Comparison of ENCODE assay signal across 26 cellular contexts in the genomic region with DNA sequence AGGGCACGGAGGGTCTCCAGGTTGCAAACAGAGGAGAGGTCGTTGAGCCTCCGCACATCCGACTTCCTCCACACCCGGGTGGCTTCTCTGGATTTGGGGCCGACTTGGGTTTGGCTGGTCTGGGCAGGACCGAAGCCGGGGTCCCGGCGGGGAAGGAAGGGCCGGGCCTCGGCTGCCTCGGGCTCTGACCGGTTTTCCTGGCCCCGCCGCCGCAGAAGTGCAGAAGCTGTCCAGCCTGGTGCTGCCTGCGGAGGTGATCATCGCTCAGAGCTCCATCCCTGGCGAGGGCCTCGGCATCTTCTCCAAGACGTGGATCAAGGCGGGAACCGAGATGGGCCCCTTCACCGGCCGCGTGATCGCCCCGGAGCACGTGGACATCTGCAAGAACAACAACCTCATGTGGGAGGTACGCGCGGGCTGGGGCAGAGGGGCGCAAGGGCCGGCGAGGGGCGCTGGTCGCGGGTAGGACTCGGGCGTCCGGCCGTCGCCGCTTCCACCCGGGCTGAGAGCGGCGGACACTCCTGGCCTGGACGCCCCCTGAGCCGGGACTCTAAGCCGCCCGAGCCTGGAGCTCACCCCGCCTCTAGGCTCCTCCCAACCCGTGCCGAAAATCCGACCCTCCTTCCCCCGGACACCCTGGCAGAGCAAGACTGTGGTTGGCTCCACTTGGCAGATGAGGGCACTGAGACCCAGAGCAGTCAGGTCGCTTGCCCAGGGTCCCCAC. TPM values are rescaled to one million over a fixed set of nuclear protein-coding genes. Genes with fewer than 3 reads are reported as not detected.
A peak's percentile ranks its signal among the peaks of the same experiment; 100 is the strongest.
DNase-seq lines count a peak whose midpoint lies in the region; TF ChIP-seq lines count a peak whose summit lies in the region.
"Had no signal": no experiment of that assay in that cellular context is flagged by ENCODE, and none has a peak within 500 bp of the region (broad histone marks: within the 10 kb centered on the region; RNA-seq: fewer than 3 reads in every experiment).

No MANE protein-coding gene starts in this region.

- H3K9ac ChIP-seq in HUES64 (ENCODE audit: low read depth, low read length) = no peak overlapping the region

- no peak overlapping the region for H3K4me2 ChIP-seq in osteoblast (ENCODE audit: insufficient read depth, low read length)

- no peaks in the 10 kb centered on the region for H3K36me3 Mint-ChIP-seq in glutamatergic neuron (ENCODE audit: unreplicated experiment)
- H3K36me3 Mint-ChIP-seq in progenitor cell of endocrine pancreas (ENCODE audit: insufficient read depth) = no peaks in the 10 kb centered on the region
- H3K36me3 Mint-ChIP-seq: activated naive CD8-positive, alpha-beta T cell treated with anti-CD3 and anti-CD28 coated beads, Interleukin-2, amount 10 ng/mL, durations not matched to agents 7 days and 5 days; CD8-positive, alpha-beta memory T cell had no signal

- no peak overlapping the region for H2AFZ ChIP-seq in osteoblast (ENCODE audit: low read length)

- H3K27ac Mint-ChIP-seq in glutamatergic neuron (ENCODE audit: unreplicated experiment) (no peak overlapping the region), progenitor cell of endocrine pancreas (no peak overlapping the region)
- H3K27ac Mint-ChIP-seq: activated naive CD8-positive, alpha-beta T cell treated with anti-CD3 and anti-CD28 coated beads, Interleukin-2, amount 10 ng/mL, durations not matched to agents 7 days and 5 days; activated T-helper 2 cell treated with anti-CD3 and anti-CD28 coated beads, Interferon-gamma antibody, Interleukin-2, Interleukin-4, amounts not matched to agents 10 μg/mL and 5 μg/mL and 100 μg/mL, durations not matched to agents 14 hours and 24 hours and 36 hours; CD8-positive, alpha-beta memory T cell; natural killer cell treated with Interleukin-12 subunit alpha and Interleukin-12 subunit beta and Interleukin-15 and Interleukin-18, amount 100 ng/mL, for 72 hours had no signal

- H3K27ac ChIP-seq in HUES64 (ENCODE audit: low read depth, low read length) = no peak overlapping the region
- H3K27ac ChIP-seq in osteoblast (ENCODE audit: low read depth, low read length) = no peak overlapping the region
- H3K27ac ChIP-seq in esophagus squamous epithelium = no peak overlapping the region
- H3K27ac ChIP-seq: gastroesophageal sphincter, prostate gland, SJSA1 had no signal

- H4K20me1 ChIP-seq in osteoblast (ENCODE audit: insufficient read depth, low read length) = no peaks in the 10 kb centered on the region

- H3K4me1 Mint-ChIP-seq in glutamatergic neuron (ENCODE audit: low read depth, unreplicated experiment) (peaks cover 10% of the 10 kb centered on the region), progenitor cell of endocrine pancreas (ENCODE audit: low read depth) (peaks cover 4% of the 10 kb centered on the region)

- peaks cover 19% of the 10 kb centered on the region; the same call in 1 of the 2 replicates for H3K4me1 ChIP-seq in HUES64 (ENCODE audit: insufficient read depth, low read length)
- H3K4me1 ChIP-seq in osteoblast (ENCODE audit: insufficient read depth, low read length) = no peaks in the 10 kb centered on the region
- peaks cover 43 to 54% (median 50%) of the 10 kb centered on the region in 3 donors for H3K4me1 ChIP-seq in esophagus squamous epithelium
- H3K4me1 ChIP-seq: prostate gland had no signal

- no peak overlapping the region for H3K4me3 Mint-ChIP-seq in glutamatergic neuron (ENCODE audit: unreplicated experiment)
- H3K4me3 Mint-ChIP-seq in progenitor cell of endocrine pancreas (ENCODE audit: low read depth) = no peak overlapping the region
- H3K4me3 Mint-ChIP-seq: activated naive CD8-positive, alpha-beta T cell treated with anti-CD3 and anti-CD28 coated beads, Interleukin-2, amount 10 ng/mL, durations not matched to agents 7 days and 5 days; CD8-positive, alpha-beta memory T cell; natural killer cell treated with Interleukin-12 subunit alpha and Interleukin-12 subunit beta and Interleukin-15 and Interleukin-18, amount 100 ng/mL, for 72 hours had no signal

- H3K9me3 Mint-ChIP-seq in glutamatergic neuron (ENCODE audit: unreplicated experiment) (peaks cover 12% of the 10 kb centered on the region), progenitor cell of endocrine pancreas (ENCODE audit: low read depth) (no peaks in the 10 kb centered on the region)
- H3K9me3 Mint-ChIP-seq: activated naive CD8-positive, alpha-beta T cell treated with anti-CD3 and anti-CD28 coated beads, Interleukin-2, amount 10 ng/mL, durations not matched to agents 7 days and 5 days; activated T-helper 2 cell treated with anti-CD3 and anti-CD28 coated beads, Interferon-gamma antibody, Interleukin-2, Interleukin-4, amounts not matched to agents 10 μg/mL and 5 μg/mL and 100 μg/mL, durations not matched to agents 14 hours and 24 hours and 36 hours; CD8-positive, alpha-beta memory T cell; natural killer cell treated with Interleukin-12 subunit alpha and Interleukin-12 subunit beta and Interleukin-15 and Interleukin-18, amount 100 ng/mL, for 72 hours had no signal

- intact Hi-C loops in esophagus squamous epithelium (cut with DNase I) = no loop called here

- H3K9me3 ChIP-seq in HUES64 (ENCODE audit: insufficient read depth, low read depth, low read length) (no peaks in the 10 kb centered on the region), osteoblast (ENCODE audit: low read depth, low read length) (no peaks in the 10 kb centered on the region), esophagus squamous epithelium (no peaks in the 10 kb centered on the region)
- H3K9me3 ChIP-seq: gastroesophageal sphincter, prostate gland had no signal

- DNase-seq in ELF-1 (ENCODE audit: low read depth, low spot score) (peak; percentile 33), glutamatergic neuron (peak; percentile 41), osteoblast (ENCODE audit: insufficient read length, low spot score, missing footprints) (peak; percentile 89), progenitor cell of endocrine pancreas (ENCODE audit: low spot score, unreplicated experiment) (no peak), esophagus squamous epithelium (lab: John Stamatoyannopoulos, UW) (no peak), NCI-H1436 (lab: John Stamatoyannopoulos, UW) (no peak)
- DNase-seq: activated CD4-positive, alpha-beta T cell treated with anti-CD3 and anti-CD28 coated beads, Interleukin-2, amount 50 U/mL, for 1 hour; activated naive CD8-positive, alpha-beta T cell treated with anti-CD3 and anti-CD28 coated beads, Interleukin-2, amount 10 ng/mL, durations not matched to agents 7 days and 5 days; CD8-positive, alpha-beta memory T cell; cerebellar nuclear complex; DMS79 treated with DMSO at 0.1 percent for 48 hours; effector CD8-positive, alpha-beta T cell; midbrain; NCI-H1092 treated with DMSO at 0.1 percent for 48 hours; NCI-H2029 treated with DMSO at 0.1 percent for 48 hours; NCI-H510A; NK-92 treated with Interleukin-12 subunit alpha and Interleukin-12 subunit beta, amount 100 ng/mL, for 24 hours; T-helper 2 cell had no signal

- H3K36me3 ChIP-seq in HUES64 (ENCODE audit: insufficient read depth, low read length) (no peaks in the 10 kb centered on the region), osteoblast (ENCODE audit: insufficient read depth, low read length) (no peaks in the 10 kb centered on the region), esophagus squamous epithelium (no peaks in the 10 kb centered on the region)
- H3K36me3 ChIP-seq: gastroesophageal sphincter, prostate gland, SJSA1 had no signal

- no peak for TF ChIP-seq POLR2A in esophagus squamous epithelium (IDR thresholded peaks at IDR 0.05)

- TF ChIP-seq CTCF in glutamatergic neuron (IDR thresholded peaks at IDR 0.05; ENCODE audit: partially characterized antibody, unreplicated experiment) = no peak
- no peak for TF ChIP-seq CTCF in osteoblast (IDR thresholded peaks at IDR 0.05; ENCODE audit: extremely low read depth, low read depth, low read length)
- TF ChIP-seq CTCF in progenitor cell of endocrine pancreas (IDR thresholded peaks at IDR 0.05; ENCODE audit: unreplicated experiment) = no peak
- TF ChIP-seq CTCF in esophagus squamous epithelium (IDR thresholded peaks at IDR 0.05) = no peak

- peaks cover 25% of the 10 kb centered on the region for H3K27me3 Mint-ChIP-seq in glutamatergic neuron (ENCODE audit: unreplicated experiment)
- peaks cover 85% of the 10 kb centered on the region for H3K27me3 Mint-ChIP-seq in progenitor cell of endocrine pancreas

- 5% methylated on average over 58 of the region's 58 CpGs for WGBS in HUES64
- WGBS in esophagus squamous epithelium, 2 donors = 13 to 15% methylated on average over 14 to 24 of the region's 58 CpGs

- no peaks in the 10 kb centered on the region for H3K79me2 ChIP-seq in osteoblast (ENCODE audit: insufficient read depth, low read length)

- H3K27me3 ChIP-seq in HUES64 (ENCODE audit: insufficient read depth, low read length) (peaks cover 88% of the 10 kb centered on the region), osteoblast (ENCODE audit: insufficient read depth, low read length) (peaks cover 67% of the 10 kb centered on the region), esophagus squamous epithelium (peaks cover 46 to 81% (median 58%) of the 10 kb centered on the region in 4 donors)

- H3K4me3 ChIP-seq in HUES64 (ENCODE audit: low read length) = peak overlapping the region; percentile 22
- no peak overlapping the region for H3K4me3 ChIP-seq in osteoblast (ENCODE audit: insufficient read depth, low read length)
- no peak overlapping the region for H3K4me3 ChIP-seq in esophagus squamous epithelium
- H3K4me3 ChIP-seq: prostate gland, SJSA1 had no signal

RNA-seq across cellular contexts. Expression of gene PRDM12, which starts 2.2 kb away (rescaled TPM):
- 0.15 TPM for polyA plus RNA-seq in HUES64 (2013, experiment 1 of 2)
- 0.25 TPM for polyA plus RNA-seq in HUES64 (2013, experiment 2 of 2)
- 0.98 TPM for total RNA-seq in glutamatergic neuron (ENCODE audit: unreplicated experiment)
- total RNA-seq in osteoblast = not detected in 2 replicates
- total RNA-seq in progenitor cell of endocrine pancreas = not detected in 2 replicates
- not detected for total RNA-seq in esophagus squamous epithelium
- total RNA-seq: esophagus mucosa, gastroesophageal sphincter, LHCN-M2, prostate gland, SJSA1 had no signal
- polyA plus RNA-seq: CD8-positive, alpha-beta memory T cell had no signal

RNA-seq across cellular contexts. Expression of gene EXOSC2, which starts 27.0 kb away (rescaled TPM):
- 50.3 TPM for polyA plus RNA-seq in HUES64 (2013, experiment 1 of 2)
- polyA plus RNA-seq in HUES64 (2013, experiment 2 of 2) = 46.0 TPM
- total RNA-seq in glutamatergic neuron (ENCODE audit: unreplicated experiment) (43.3 TPM), osteoblast (18.6 and 22.1 TPM in 2 replicates), progenitor cell of endocrine pancreas (45.9 and 46.5 TPM in 2 replicates), esophagus squamous epithelium (10 to 100 TPM; 11.8 to 32.8 (median 28.2) TPM)

Comparison
In these comparisons a context has a peak if more than half of its experiments do, and no peak if none do; other contexts are left out.
1. DNase-seq: peak in ELF-1 (single experiment), glutamatergic neuron (single experiment) and osteoblast (single experiment); none in progenitor cell of endocrine pancreas (single experiment), esophagus squamous epithelium (single experiment) and NCI-H1436 (single experiment).